In the genomic region with DNA sequence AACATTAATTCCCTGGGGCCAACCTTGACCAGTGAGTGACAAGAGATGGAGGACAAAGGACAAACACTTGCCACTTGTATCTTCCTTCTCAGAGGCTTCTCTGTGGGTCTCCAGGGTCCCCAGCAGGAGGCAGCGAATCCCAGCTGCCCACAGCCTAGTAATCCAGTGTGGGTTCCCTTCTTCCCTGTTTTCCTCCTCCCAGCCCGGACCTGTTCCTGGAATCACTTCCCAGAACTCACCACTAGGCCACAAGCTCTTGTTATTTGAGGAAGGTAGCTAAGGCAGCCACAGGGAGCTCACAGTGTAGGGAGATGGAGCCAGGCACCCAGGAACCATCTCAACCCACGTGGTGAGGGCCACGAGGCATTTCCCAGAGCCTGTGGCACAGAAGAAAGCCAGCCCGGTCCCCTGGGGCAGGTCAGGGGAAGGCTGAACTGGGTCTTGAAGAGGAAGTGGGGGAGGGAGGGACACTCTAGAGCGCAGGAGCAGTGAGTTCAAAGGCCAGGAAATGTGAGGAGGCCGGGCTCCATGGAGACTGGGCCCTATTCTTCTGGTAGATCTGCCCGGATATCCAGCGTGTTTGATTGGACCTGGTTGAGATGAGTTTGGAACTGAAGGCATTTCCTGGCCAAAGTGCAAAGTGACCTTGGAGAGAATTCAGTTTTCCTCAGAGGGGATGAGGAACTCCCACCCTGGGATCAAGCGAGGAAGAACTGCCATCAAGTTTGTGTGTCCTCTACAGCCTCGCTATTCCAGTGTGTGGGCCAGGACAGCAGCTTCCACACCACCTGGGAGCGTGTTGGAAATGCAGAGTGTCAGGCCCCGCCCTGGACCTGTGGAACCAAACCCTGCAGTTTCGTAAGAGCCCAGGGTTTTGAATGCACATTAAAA, we compare ENCODE assay signal across 1 cellular context.
TF ChIP-seq lines count a peak whose summit lies in the region.

No MANE protein-coding gene starts in this region.

TF ChIP-seq in A549, 52 proteins besides CTCF, POLR2A, EP300 and RAD21 (continued from another document):
- TF ChIP-seq, protein P1, sequence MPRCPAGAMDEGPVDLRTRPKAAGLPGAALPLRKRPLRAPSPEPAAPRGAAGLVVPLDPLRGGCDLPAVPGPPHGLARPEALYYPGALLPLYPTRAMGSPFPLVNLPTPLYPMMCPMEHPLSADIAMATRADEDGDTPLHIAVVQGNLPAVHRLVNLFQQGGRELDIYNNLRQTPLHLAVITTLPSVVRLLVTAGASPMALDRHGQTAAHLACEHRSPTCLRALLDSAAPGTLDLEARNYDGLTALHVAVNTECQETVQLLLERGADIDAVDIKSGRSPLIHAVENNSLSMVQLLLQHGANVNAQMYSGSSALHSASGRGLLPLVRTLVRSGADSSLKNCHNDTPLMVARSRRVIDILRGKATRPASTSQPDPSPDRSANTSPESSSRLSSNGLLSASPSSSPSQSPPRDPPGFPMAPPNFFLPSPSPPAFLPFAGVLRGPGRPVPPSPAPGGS (IDR thresholded peaks at IDR 0.05) = no peak
